In the genomic region with DNA sequence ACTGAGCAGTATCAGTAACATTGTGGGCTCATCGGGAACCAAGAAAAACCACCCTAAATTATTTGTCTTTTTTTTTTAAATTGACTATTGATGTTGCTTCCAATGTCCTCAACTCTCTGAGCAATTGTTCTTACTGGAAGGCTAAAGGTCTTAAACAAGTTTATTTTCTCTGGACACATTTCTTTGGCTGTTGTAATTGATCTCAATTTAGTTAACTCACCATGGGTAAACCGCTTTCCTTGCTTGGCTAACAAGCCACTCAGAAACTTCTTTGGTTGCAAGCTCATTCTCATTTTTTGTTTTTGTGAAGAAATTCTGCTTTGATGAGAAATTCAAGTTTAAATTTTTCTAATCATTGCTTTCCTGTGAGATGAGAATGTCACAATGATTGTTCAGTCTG, we compare ENCODE assay signal across 26 cellular contexts.
"Had no signal": no experiment of that assay in that cellular context is flagged by ENCODE, and none has a peak within 500 bp of the region (broad histone marks: within the 10 kb centered on the region; RNA-seq: fewer than 3 reads in every experiment).

No MANE protein-coding gene starts in this region.

- FAIRE-seq: colon, kidney had no signal

- H3K4me3 Mint-ChIP-seq: immature natural killer cell, mesothelial cell of epicardium had no signal

- DNase-seq: dermis blood vessel endothelial cell; dorsolateral prefrontal cortex; effector CD4-positive, alpha-beta T cell; effector memory CD4-positive, alpha-beta T cell; erythroblast; esophagus squamous epithelium; foreskin fibroblast; foreskin melanocyte; gastrocnemius medialis; heart left ventricle; hypothalamus; immature natural killer cell; islet precursor cell; kidney; kidney glomerular epithelial cell; left colon; left ventricle myocardium superior; lower lobe of right lung; mesenchymal stem cell; mucosa of descending colon; naive B cell had no signal

- H2AFZ ChIP-seq: hepatocyte had no signal

- H3K9me3 Mint-ChIP-seq: immature natural killer cell, naive B cell had no signal

- H3K27ac Mint-ChIP-seq: immature natural killer cell, mesothelial cell of epicardium, naive B cell had no signal

- H3K36me3 Mint-ChIP-seq: immature natural killer cell, mesothelial cell of epicardium, naive B cell had no signal

- H3K27me3 ChIP-seq: esophagus squamous epithelium, gastrocnemius medialis, heart left ventricle had no signal

- H3K4me2 ChIP-seq: hepatocyte had no signal

- H3K79me2 ChIP-seq: hepatocyte had no signal

- H3K36me3 ChIP-seq: esophagus squamous epithelium, gastrocnemius medialis, heart left ventricle, lower lobe of right lung had no signal

- H3K4me1 ChIP-seq: esophagus squamous epithelium, gastrocnemius medialis, heart left ventricle, lower lobe of right lung had no signal

- H3K4me3 ChIP-seq: coronary artery, esophagus squamous epithelium, gastrocnemius medialis, heart left ventricle, hepatocyte, lower lobe of right lung, mucosa of descending colon had no signal

- H3K27ac ChIP-seq: coronary artery, dorsolateral prefrontal cortex, epithelial cell of prostate, esophagus squamous epithelium, gastrocnemius medialis, heart left ventricle, hepatocyte, lower lobe of right lung had no signal

- H3K4me1 Mint-ChIP-seq: immature natural killer cell, mesothelial cell of epicardium had no signal

- H3K9me3 ChIP-seq: esophagus squamous epithelium, gastrocnemius medialis, lower lobe of right lung, mucosa of descending colon had no signal
